ENCODE assay signal across 20 cellular contexts in the genomic region with DNA sequence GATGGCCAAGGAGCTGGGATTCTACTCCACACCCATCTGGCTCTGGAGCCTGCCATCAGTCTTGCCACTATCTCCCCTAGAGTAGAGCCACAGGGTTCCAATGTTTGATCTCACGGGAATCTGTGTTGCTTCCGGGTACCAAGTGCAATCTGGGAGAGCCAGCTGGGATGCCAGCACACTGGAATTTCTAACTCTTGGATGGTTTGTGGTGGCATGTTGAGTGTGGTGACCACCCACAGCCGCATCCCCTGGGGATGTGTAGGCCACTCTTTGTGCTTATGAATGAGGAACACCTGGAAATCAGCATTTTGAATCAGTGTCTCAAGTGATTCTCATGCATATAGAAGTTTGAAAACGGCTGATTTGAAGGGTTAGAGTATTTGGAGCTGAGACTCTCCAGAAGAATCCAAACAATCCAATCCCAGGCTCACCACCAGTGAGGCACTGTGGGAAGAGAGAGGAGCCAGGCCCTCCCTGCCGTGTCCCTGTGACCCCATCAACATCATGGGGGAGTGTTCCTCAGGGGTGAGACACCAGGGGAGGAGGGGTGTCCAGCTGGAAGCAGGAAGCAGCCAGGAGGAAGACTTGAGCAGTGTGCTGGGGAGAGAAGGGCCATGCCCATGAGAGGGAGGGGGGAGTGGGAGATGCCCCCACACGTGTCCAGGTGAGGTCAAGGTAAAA. TPM values are rescaled to one million over a fixed set of nuclear protein-coding genes. Genes with fewer than 3 reads are reported as not detected.
"Had no signal": no experiment of that assay in that cellular context is flagged by ENCODE, and none has a peak within 500 bp of the region (broad histone marks: within the 10 kb centered on the region; RNA-seq: fewer than 3 reads in every experiment).

No MANE protein-coding gene starts in this region.

- H3K9me3 Mint-ChIP-seq: activated naive CD8-positive, alpha-beta T cell treated with anti-CD3 and anti-CD28 coated beads, Interleukin-2, amount 10 ng/mL, durations not matched to agents 7 days and 5 days; activated T-helper 1 cell treated with anti-CD3 and anti-CD28 coated beads, Interleukin-12 subunit alpha, Interleukin-12 subunit beta, Interleukin-2, Interleukin-4 antibody, amounts not matched to agents 30 ng/mL and 10 ng/mL and 1 ng/mL, durations not matched to agents 14 hours and 24 hours and 36 hours; stimulated activated naive CD8-positive, alpha-beta T cell treated with anti-CD3 and anti-CD28 coated beads, Interleukin-15, Interleukin-2, amounts not matched to agents 100 ng/mL and 50 ng/mL, for 24 hours; T-helper 2 cell treated with Interferon-gamma antibody and Interleukin-4, amounts not matched to agents 5 μg/mL and 100 μg/mL, for 36 hours had no signal

- DNase-seq: activated naive CD4-positive, alpha-beta T cell; activated naive CD8-positive, alpha-beta T cell treated with anti-CD3 and anti-CD28 coated beads, Interleukin-2, amount 10 ng/mL, durations not matched to agents 7 days and 5 days; caudate nucleus; colonic mucosa; hippocampal formation; left ventricle myocardium inferior; naive thymus-derived CD8-positive, alpha-beta T cell; occipital lobe; right lobe of liver; spleen; upper lobe of right lung had no signal

- H3K27me3 ChIP-seq: colonic mucosa, esophagus muscularis mucosa, right lobe of liver, suprapubic skin, upper lobe of right lung had no signal

- H3K36me3 Mint-ChIP-seq: activated naive CD8-positive, alpha-beta T cell treated with anti-CD3 and anti-CD28 coated beads, Interleukin-2, amount 10 ng/mL, durations not matched to agents 7 days and 5 days; naive thymus-derived CD8-positive, alpha-beta T cell had no signal

- H3K9me3 ChIP-seq: colonic mucosa, esophagus muscularis mucosa, left ventricle myocardium inferior, mucosa of descending colon, right lobe of liver, spleen, suprapubic skin, upper lobe of right lung had no signal

- ATAC-seq: activated CD4-positive, CD25-positive, alpha-beta regulatory T cell treated with anti-CD3 and anti-CD28 coated beads, Interleukin-2, amount 50 U/mL, for 24 hours; mucosa of descending colon; naive thymus-derived CD8-positive, alpha-beta T cell; right lobe of liver; upper lobe of right lung had no signal

- H3K4me3 Mint-ChIP-seq: activated naive CD8-positive, alpha-beta T cell treated with anti-CD3 and anti-CD28 coated beads, Interleukin-2, amount 10 ng/mL, durations not matched to agents 7 days and 5 days; activated T-helper 1 cell treated with anti-CD3 and anti-CD28 coated beads, Interleukin-12 subunit alpha, Interleukin-12 subunit beta, Interleukin-2, Interleukin-4 antibody, amounts not matched to agents 30 ng/mL and 10 ng/mL and 1 ng/mL, durations not matched to agents 14 hours and 24 hours and 36 hours; naive thymus-derived CD8-positive, alpha-beta T cell; stimulated activated naive CD8-positive, alpha-beta T cell treated with anti-CD3 and anti-CD28 coated beads, Interleukin-15, Interleukin-2, amounts not matched to agents 100 ng/mL and 50 ng/mL, for 24 hours; T-helper 2 cell treated with Interferon-gamma antibody and Interleukin-4, amounts not matched to agents 5 μg/mL and 100 μg/mL, for 36 hours had no signal

- H3K4me1 Mint-ChIP-seq: activated naive CD8-positive, alpha-beta T cell treated with anti-CD3 and anti-CD28 coated beads, Interleukin-2, amount 10 ng/mL, durations not matched to agents 7 days and 5 days; naive thymus-derived CD8-positive, alpha-beta T cell had no signal

- H3K27ac ChIP-seq: colonic mucosa, esophagus muscularis mucosa, left ventricle myocardium inferior, right lobe of liver, suprapubic skin, upper lobe of right lung had no signal

- H3K4me3 ChIP-seq: colonic mucosa, esophagus muscularis mucosa, left ventricle myocardium inferior, mucosa of descending colon, right lobe of liver, spleen, suprapubic skin, upper lobe of right lung had no signal

- H3K4me1 ChIP-seq: colonic mucosa, esophagus muscularis mucosa, left ventricle myocardium inferior, right lobe of liver, suprapubic skin, upper lobe of right lung had no signal

- H3K27ac Mint-ChIP-seq: activated naive CD8-positive, alpha-beta T cell treated with anti-CD3 and anti-CD28 coated beads, Interleukin-2, amount 10 ng/mL, durations not matched to agents 7 days and 5 days; activated T-helper 1 cell treated with anti-CD3 and anti-CD28 coated beads, Interleukin-12 subunit alpha, Interleukin-12 subunit beta, Interleukin-2, Interleukin-4 antibody, amounts not matched to agents 30 ng/mL and 10 ng/mL and 1 ng/mL, durations not matched to agents 14 hours and 24 hours and 36 hours; naive thymus-derived CD8-positive, alpha-beta T cell; stimulated activated naive CD8-positive, alpha-beta T cell treated with anti-CD3 and anti-CD28 coated beads, Interleukin-15, Interleukin-2, amounts not matched to agents 100 ng/mL and 50 ng/mL, for 24 hours; T-helper 2 cell treated with Interferon-gamma antibody and Interleukin-4, amounts not matched to agents 5 μg/mL and 100 μg/mL, for 36 hours had no signal

RNA-seq across cellular contexts. Expression of gene FBLIM1, which starts 13.4 kb away (rescaled TPM):
- total RNA-seq: activated CD8-positive, alpha-beta memory T cell treated with anti-CD3 and anti-CD28 coated beads for 36 hours; activated T-helper 1 cell treated with anti-CD3 and anti-CD28 coated beads, Interleukin-12 subunit alpha, Interleukin-12 subunit beta, Interleukin-2, Interleukin-4 antibody, amounts not matched to agents 30 ng/mL and 10 ng/mL and 1 ng/mL, durations not matched to agents 14 hours and 24 hours and 36 hours; naive thymus-derived CD8-positive, alpha-beta T cell had no signal

RNA-seq across cellular contexts. Expression of gene TMEM82, which starts 29.7 kb away (rescaled TPM):
- total RNA-seq: activated CD8-positive, alpha-beta memory T cell treated with anti-CD3 and anti-CD28 coated beads for 36 hours; activated naive CD8-positive, alpha-beta T cell treated with anti-CD3 and anti-CD28 coated beads, Interleukin-2, amount 10 ng/mL, durations not matched to agents 7 days and 5 days; activated T-helper 1 cell treated with anti-CD3 and anti-CD28 coated beads, Interleukin-12 subunit alpha, Interleukin-12 subunit beta, Interleukin-2, Interleukin-4 antibody, amounts not matched to agents 30 ng/mL and 10 ng/mL and 1 ng/mL, durations not matched to agents 14 hours and 24 hours and 36 hours; esophagus muscularis mucosa; left ventricle myocardium inferior; naive thymus-derived CD8-positive, alpha-beta T cell; occipital lobe; pulmonary artery endothelial cell; spleen; suprapubic skin; upper lobe of right lung had no signal
